In the genomic region with DNA sequence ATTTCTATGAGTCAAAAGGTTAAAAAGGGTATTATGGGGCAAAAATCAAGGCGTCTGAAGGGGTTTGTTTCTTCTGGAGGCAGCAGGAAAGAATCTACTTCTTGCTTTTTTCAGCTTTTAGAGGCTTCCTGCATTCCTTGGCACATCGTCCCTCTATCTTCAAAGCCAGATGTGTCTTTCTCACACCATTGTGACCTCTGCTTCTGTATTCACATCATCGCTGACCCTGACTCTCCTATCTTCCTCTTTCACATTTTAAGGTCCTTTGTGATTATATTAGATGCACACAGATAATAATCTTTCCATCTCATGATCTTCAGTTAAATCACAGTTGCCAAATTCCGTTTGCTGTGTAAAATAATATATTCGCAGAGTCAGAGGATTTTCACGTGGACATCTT, we compare ENCODE assay signal across 37 cellular contexts.
"Had no signal": no experiment of that assay in that cellular context is flagged by ENCODE, and none has a peak within 500 bp of the region (broad histone marks: within the 10 kb centered on the region; RNA-seq: fewer than 3 reads in every experiment).

No MANE protein-coding gene starts in this region.

- H3K36me3 ChIP-seq: brain microvascular endothelial cell, WERI-Rb-1 had no signal

- H3K4me3 ChIP-seq: PC-9 had no signal

- H3K4me2 ChIP-seq: PC-9 had no signal

- H3K27me3 ChIP-seq: brain microvascular endothelial cell had no signal

- FAIRE-seq: RCC 7860 had no signal

- DNase-seq: activated CD4-positive, alpha-beta memory T cell treated with anti-CD3 and anti-CD28 coated beads, Interleukin-2, amount 10 ng/mL, durations not matched to agents 7 days and 5 days; activated CD4-positive, alpha-beta T cell treated with anti-CD3 and anti-CD28 coated beads for 1 hour; activated CD4-positive, alpha-beta T cell treated with anti-CD3 and anti-CD28 coated beads for 48 hours; activated CD4-positive, CD25-positive, alpha-beta regulatory T cell; activated CD8-positive, alpha-beta memory T cell treated with anti-CD3 and anti-CD28 coated beads for 24 hours; activated CD8-positive, alpha-beta memory T cell treated with anti-CD3 and anti-CD28 coated beads, Interleukin-2, amount 10 ng/mL, durations not matched to agents 7 days and 5 days; activated CD8-positive, alpha-beta memory T cell treated with anti-CD3 and anti-CD28 coated beads, Interleukin-2, amount 50 U/mL, for 48 hours; activated effector memory CD4-positive, alpha-beta T cell treated with Interleukin-2 at 50 U/mL for 16 hours; activated naive CD4-positive, alpha-beta T cell treated with anti-CD3 and anti-CD28 coated beads, Interleukin-2, amount 10 ng/mL, durations not matched to agents 7 days and 5 days; activated naive CD8-positive, alpha-beta T cell treated with anti-CD3 and anti-CD28 coated beads, Interleukin-2, amount 50 U/mL, for 24 hours; activated T-cell treated with anti-CD3 and anti-CD28 coated beads, Interleukin-2, amount 50 U/mL, for 48 hours; anterior cingulate cortex; brain microvascular endothelial cell; central memory CD4-positive, alpha-beta T cell; KG1; MM.1S; MV-4-11; NCI-H1092 treated with DMSO at 0.1 percent for 48 hours; NCI-H1417; NCI-H146; NCI-H187; NCI-H2029 treated with DMSO at 0.1 percent for 48 hours; NCI-H2107; NCI-H2171; NCI-H510A; NCI-H526; NCI-H748 treated with DMSO at 0.1 percent for 48 hours; NK-92 treated with Interleukin-12 subunit alpha and Interleukin-12 subunit beta, amount 100 ng/mL, for 24 hours; PC-9; SIG-M5; SW 1271; T-helper 1 cell; T-helper 2 cell; T-helper 9 cell; WERI-Rb-1 had no signal

- H3K27ac ChIP-seq: brain microvascular endothelial cell, PC-9, RWPE1, WERI-Rb-1 had no signal
